10 cellular contexts compared by ENCODE assay signal in genomic region chr1:84476225-84476624, GRCh38. TPM values are rescaled to one million over a fixed set of nuclear protein-coding genes. Genes with fewer than 3 reads are reported as not detected.
"Had no signal": no experiment of that assay in that cellular context is flagged by ENCODE, and none has a peak within 500 bp of the region (broad histone marks: within the 10 kb centered on the region; RNA-seq: fewer than 3 reads in every experiment).

No MANE protein-coding gene starts in this region.

- FAIRE-seq: H1, H54, HTR-8/SVneo, K562 had no signal

- ATAC-seq: GM23338, K562 had no signal

- DNase-seq: H9, HCEC 1CT, HFFc6, IMR-90, KG1 had no signal

- H3K4me2 ChIP-seq: GM23338 had no signal

- H2AFZ ChIP-seq: GM23338 had no signal

- H3K4me3 ChIP-seq: GM23338, K562 had no signal

RNA-seq across cellular contexts. Expression of gene SPATA1, which starts 30.0 kb away (rescaled TPM):
- total RNA-seq: GM23338, H9 had no signal
